In the genomic region with DNA sequence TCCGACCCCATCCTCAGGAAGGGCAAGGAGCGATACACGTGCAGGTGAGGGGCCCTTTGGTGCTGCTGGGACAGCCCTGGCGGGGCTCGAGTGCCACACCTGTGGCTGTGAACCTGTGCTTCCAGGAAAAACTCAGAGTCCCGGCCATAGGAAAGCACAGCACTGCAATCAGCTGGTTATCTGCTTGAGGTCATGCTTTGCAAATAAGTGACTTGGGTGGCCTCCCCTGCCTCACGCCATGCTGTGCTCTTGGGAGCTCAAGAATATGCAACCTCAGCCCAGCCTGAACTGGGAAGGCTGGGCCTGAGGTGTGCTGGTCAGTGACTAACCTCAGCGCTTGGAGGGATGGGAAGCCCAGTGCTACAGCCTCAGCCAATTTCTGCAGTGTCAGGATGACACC, we compare ENCODE assay signal across 1 cellular context.
TF ChIP-seq lines count a peak whose summit lies in the region.

No MANE protein-coding gene starts in this region.

TF ChIP-seq in HepG2, 621 proteins besides CTCF, POLR2A, EP300 and RAD21:
- no peak for TF ChIP-seq ZNF646 (CRISPR knock-in tag; IDR thresholded peaks at IDR 0.05)
- TF ChIP-seq DBP (CRISPR knock-in tag; IDR thresholded peaks at IDR 0.05; ENCODE audit: not compliant biosample characterization), result no peak
- no peak for TF ChIP-seq AGO1 (IDR thresholded peaks at IDR 0.05; ENCODE audit: low read depth, low read length, poor library complexity, severe bottlenecking)
- TF ChIP-seq, protein P1, sequence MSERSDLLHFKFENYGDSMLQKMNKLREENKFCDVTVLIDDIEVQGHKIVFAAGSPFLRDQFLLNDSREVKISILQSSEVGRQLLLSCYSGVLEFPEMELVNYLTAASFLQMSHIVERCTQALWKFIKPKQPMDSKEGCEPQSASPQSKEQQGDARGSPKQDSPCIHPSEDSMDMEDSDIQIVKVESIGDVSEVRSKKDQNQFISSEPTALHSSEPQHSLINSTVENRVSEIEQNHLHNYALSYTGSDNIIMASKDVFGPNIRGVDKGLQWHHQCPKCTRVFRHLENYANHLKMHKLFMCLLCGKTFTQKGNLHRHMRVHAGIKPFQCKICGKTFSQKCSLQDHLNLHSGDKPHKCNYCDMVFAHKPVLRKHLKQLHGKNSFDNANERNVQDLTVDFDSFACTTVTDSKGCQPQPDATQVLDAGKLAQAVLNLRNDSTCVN (CRISPR knock-in tag; IDR thresholded peaks at IDR 0.05; ENCODE audit: borderline replicate concordance), result no peak
- no peak for TF ChIP-seq GABPA (IDR thresholded peaks at IDR 0.05; ENCODE audit: low read depth, low read length)
- TF ChIP-seq GABPA (CRISPR knock-in tag; IDR thresholded peaks at IDR 0.05; ENCODE audit: low read depth), result no peak
- TF ChIP-seq ZNF687 (CRISPR knock-in tag; IDR thresholded peaks at IDR 0.05), result peak; percentile 32
